In the genomic region with DNA sequence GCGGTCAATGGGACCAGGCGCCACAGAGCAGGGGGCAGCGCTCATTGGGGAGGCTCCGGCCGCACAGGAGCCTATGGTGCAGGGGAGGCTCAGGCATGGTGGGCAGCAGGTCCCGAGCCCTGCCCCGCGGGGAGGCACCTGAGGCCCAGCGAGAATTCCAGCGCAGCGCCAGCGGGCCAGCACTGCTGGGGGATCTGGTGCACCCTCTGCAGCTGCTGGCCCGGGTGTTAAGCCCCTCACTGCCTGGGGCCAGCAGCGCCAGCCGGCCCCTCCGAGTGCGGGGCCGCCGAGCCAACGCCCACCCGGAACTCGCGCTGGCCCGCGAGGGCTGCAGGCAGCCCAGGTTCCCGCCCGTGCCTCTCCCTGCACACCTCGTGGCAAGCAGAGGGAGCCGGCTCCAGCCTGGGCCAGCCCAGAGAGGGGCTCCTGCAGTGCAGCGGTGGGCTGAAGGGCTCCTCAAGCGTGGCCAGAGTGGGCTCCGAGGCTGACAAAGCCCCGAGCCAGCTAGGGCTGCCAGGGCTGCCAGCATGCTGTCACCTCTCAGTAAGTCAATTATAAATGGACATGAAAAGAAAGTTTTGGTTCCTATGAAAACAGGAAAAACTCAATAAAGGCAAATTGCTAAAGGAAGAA, we compare ENCODE assay signal across 36 cellular contexts. TPM values are rescaled to one million over a fixed set of nuclear protein-coding genes. Genes with fewer than 3 reads are reported as not detected.
"Had no signal": no experiment of that assay in that cellular context is flagged by ENCODE, and none has a peak within 500 bp of the region (broad histone marks: within the 10 kb centered on the region; RNA-seq: fewer than 3 reads in every experiment).

No MANE protein-coding gene starts in this region.

- ATAC-seq: activated CD8-positive, alpha-beta T cell treated with anti-CD3 and anti-CD28 coated beads for 36 hours; activated naive CD4-positive, alpha-beta T cell treated with anti-CD3 and anti-CD28 coated beads, Interleukin-2, amount 50 U/mL, for 72 hours; activated T-cell treated with anti-CD3 and anti-CD28 coated beads, Interleukin-2, amount 50 U/mL, for 4 hours; activated T-cell treated with anti-CD3 and anti-CD28 coated beads, Interleukin-2, amount 50 U/mL, for 72 hours; activated T-helper 17 cell treated with anti-CD3 and anti-CD28 coated beads, Interleukin-2, amount 50 U/mL, for 72 hours; body of pancreas had no signal

- DNase-seq: activated B cell treated with CpG ODN at 0.5 μM for 24 hours; activated CD4-positive, alpha-beta memory T cell treated with anti-CD3 and anti-CD28 coated beads for 36 hours; activated CD4-positive, alpha-beta T cell treated with anti-CD3 and anti-CD28 coated beads for 4 hours; activated CD4-positive, alpha-beta T cell treated with anti-CD3 and anti-CD28 coated beads, Interleukin-2, amount 10 ng/mL, durations not matched to agents 24 days and 14 days; activated CD4-positive, alpha-beta T cell treated with anti-CD3 and anti-CD28 coated beads, Interleukin-2, amount 50 U/mL, for 1 hour; activated CD4-positive, alpha-beta T cell treated with anti-CD3 and anti-CD28 coated beads, Interleukin-2, amount 50 U/mL, for 4 hours; activated CD4-positive, CD25-positive, alpha-beta regulatory T cell treated with anti-CD3 and anti-CD28 coated beads, Interleukin-2, amount 50 U/mL, for 72 hours; activated CD8-positive, alpha-beta memory T cell treated with anti-CD3 and anti-CD28 coated beads, Interleukin-2, amount 50 U/mL, for 4 hours; activated CD8-positive, alpha-beta T cell treated with anti-CD3 and anti-CD28 coated beads for 36 hours; activated effector memory CD4-positive, alpha-beta T cell treated with anti-CD3 and anti-CD28 coated beads, Interleukin-2, amount 50 U/mL, for 16 hours; activated gamma-delta T cell treated with Interleukin-2 at 50 U/mL for 16 hours; activated naive CD4-positive, alpha-beta T cell; activated naive CD4-positive, alpha-beta T cell treated with anti-CD3 and anti-CD28 coated beads for 36 hours; activated naive CD4-positive, alpha-beta T cell treated with anti-CD3 and anti-CD28 coated beads, Interleukin-2, amount 50 U/mL, for 16 hours; activated naive CD8-positive, alpha-beta T cell treated with anti-CD3 and anti-CD28 coated beads for 36 hours; activated T-cell treated with anti-CD3 and anti-CD28 coated beads for 4 hours; activated T-cell treated with anti-CD3 and anti-CD28 coated beads, Interleukin-2, amount 50 U/mL, for 1 hour; activated T-cell treated with anti-CD3 and anti-CD28 coated beads, Interleukin-2, amount 50 U/mL, for 4 hours; activated T-cell treated with anti-CD3 and anti-CD28 coated beads, Interleukin-2, amount 50 U/mL, for 72 hours; adrenal gland; amniotic stem cell; aorta; body of pancreas; brain microvascular endothelial cell; central memory CD4-positive, alpha-beta T cell; T-helper 1 cell; T-helper 2 cell; T-helper 9 cell had no signal

- H3K4me3 ChIP-seq: adrenal gland, body of pancreas, breast epithelium had no signal

- FAIRE-seq: astrocyte, TTC549 had no signal

- H3K36me3 ChIP-seq: adrenal gland, brain microvascular endothelial cell, breast epithelium had no signal

- H3K4me1 ChIP-seq: adrenal gland, body of pancreas, breast epithelium had no signal

- H3K27ac ChIP-seq: adrenal gland, body of pancreas, brain microvascular endothelial cell, breast epithelium, VCaP had no signal

- H3K27me3 ChIP-seq: adrenal gland, body of pancreas, brain microvascular endothelial cell, breast epithelium had no signal

- H3K9me3 ChIP-seq: adrenal gland, body of pancreas had no signal

RNA-seq across cellular contexts. Expression of a gene that starts 14.5 kb away (rescaled TPM):
- total RNA-seq: activated CD4-positive, alpha-beta memory T cell treated with anti-CD3 and anti-CD28 coated beads for 36 hours; activated CD4-positive, alpha-beta T cell treated with anti-CD3 and anti-CD28 coated beads, Interleukin-2, amount 10 ng/mL, durations not matched to agents 24 days and 14 days; activated CD8-positive, alpha-beta memory T cell treated with anti-CD3 and anti-CD28 coated beads for 36 hours; activated naive CD4-positive, alpha-beta T cell treated with anti-CD3 and anti-CD28 coated beads for 36 hours; activated naive CD4-positive, alpha-beta T cell treated with anti-CD3 and anti-CD28 coated beads, Interleukin-2, amount 50 U/mL, for 72 hours; activated T-cell treated with anti-CD3 and anti-CD28 coated beads, Interleukin-2, amount 50 U/mL, for 72 hours; activated T-helper 1 cell treated with anti-CD3 and anti-CD28 coated beads, Interleukin-12 subunit alpha, Interleukin-12 subunit beta, Interleukin-2, Interleukin-4 antibody, amounts not matched to agents 30 ng/mL and 10 ng/mL and 1 ng/mL, durations not matched to agents 14 hours and 24 hours and 36 hours; activated T-helper 17 cell treated with anti-CD3 and anti-CD28 coated beads, Interleukin-2, amount 50 U/mL, for 72 hours; aorta; body of pancreas had no signal

RNA-seq across cellular contexts. Expression of a gene that starts 43.8 kb away (rescaled TPM):
- polyA plus RNA-seq: aorta had no signal
